2 cellular contexts compared by ENCODE assay signal in genomic region chr18:50833496-50833895, GRCh38. TPM values are rescaled to one million over a fixed set of nuclear protein-coding genes. Genes with fewer than 3 reads are reported as not detected.
"Had no signal": no experiment of that assay in that cellular context is flagged by ENCODE, and none has a peak within 500 bp of the region (broad histone marks: within the 10 kb centered on the region; RNA-seq: fewer than 3 reads in every experiment).

No MANE protein-coding gene starts in this region.

RNA-seq across cellular contexts. Expression of gene MRO, which starts 13.7 kb away (rescaled TPM):
- total RNA-seq: PC-9, RPMI7951 had no signal
